ENCODE assay signal across 8 cellular contexts in genomic region chr1:169529068-169529642, GRCh38. TPM values are rescaled to one million over a fixed set of nuclear protein-coding genes. Genes with fewer than 3 reads are reported as not detected.
DNase-seq lines count a peak whose midpoint lies in the region; ATAC-seq and TF ChIP-seq lines count a peak whose summit lies in the region.

No MANE protein-coding gene starts in this region.

- H3K4me3 Mint-ChIP-seq in neural progenitor cell: no peak overlapping the region

- no peak for ATAC-seq in GM21528 (IDR thresholded peaks at IDR 0.05; ENCODE audit: low FRiP score, unreplicated experiment)

- H3K79me2 ChIP-seq in mammary epithelial cell (ENCODE audit: insufficient read depth, low read length): no peaks in the 10 kb centered on the region
- H3K79me2 ChIP-seq in neural progenitor cell (ENCODE audit: low read depth): no peaks in the 10 kb centered on the region

- H3K27ac Mint-ChIP-seq in neural progenitor cell: no peak overlapping the region

- H4K20me1 ChIP-seq in mammary epithelial cell (ENCODE audit: insufficient read depth, low read length) (no peaks in the 10 kb centered on the region), neural progenitor cell (ENCODE audit: low read depth) (no peaks in the 10 kb centered on the region)

- H3K4me3 ChIP-seq in mammary epithelial cell (replicated peaks in 1 of 3; ENCODE audit: insufficient read depth in 1 of 3, low read depth in 2 of 3, low read length in 3 of 3) (peak overlapping the region in 2 of 3 experiments; percentile 13 to 15), neural progenitor cell (no peak overlapping the region)

- TF ChIP-seq CTCF in mammary epithelial cell (conservative IDR thresholded peaks at IDR 0.05 in 1 of 2, IDR thresholded peaks at IDR 0.05 in 1 of 2; ENCODE audit: extremely low read depth in 1 of 2, insufficient read depth in 1 of 2, low read depth in 1 of 2, low read length in 2 of 2): no peak
- no peak for TF ChIP-seq CTCF in neural progenitor cell (IDR thresholded peaks at IDR 0.05)

- H3K27me3 ChIP-seq in mammary epithelial cell (ENCODE audit: insufficient read depth, low read length): no peaks in the 10 kb centered on the region
- H3K27me3 ChIP-seq in neural progenitor cell: no peaks in the 10 kb centered on the region

- H3K9ac ChIP-seq in mammary epithelial cell (ENCODE audit: insufficient read depth, low read length) (no peak overlapping the region), neural progenitor cell (no peak overlapping the region)

- H3K4me2 ChIP-seq in mammary epithelial cell (ENCODE audit: insufficient read depth, low read depth, low read length) (peak overlapping the region; percentile 72), neural progenitor cell (no peak overlapping the region)

- H3K36me3 ChIP-seq in mammary epithelial cell (ENCODE audit: insufficient read depth, low read length) (no peaks in the 10 kb centered on the region), neural progenitor cell (no peaks in the 10 kb centered on the region)

- BruUV-seq in mammary epithelial cell (replicated peaks; lab: Mats Ljungman, UMichigan): no TSS peak

- H3K4me1 Mint-ChIP-seq in neural progenitor cell: peaks cover 11% of the 10 kb centered on the region

- DNase-seq in EL (peak; percentile 39), NCI-H146 treated with DMSO at 0.1 percent for 48 hours (lab: John Stamatoyannopoulos, UW; ENCODE audit: unreplicated experiment) (peak; percentile 42), mammary epithelial cell (peak; percentile 95), neural progenitor cell (ENCODE audit: low spot score) (peak; percentile 48), NCI-H524 (lab: John Stamatoyannopoulos, UW) (no peak), COR-L47 (lab: John Stamatoyannopoulos, UW) (no peak), SW 1271 (lab: John Stamatoyannopoulos, UW) (no peak)

- H3K27ac ChIP-seq in mammary epithelial cell (ENCODE audit: insufficient read depth, low read depth, low read length) (peak overlapping the region; percentile 55), neural progenitor cell (no peak overlapping the region)

- no peaks in the 10 kb centered on the region for H3K9me3 Mint-ChIP-seq in neural progenitor cell

- H3K9me3 ChIP-seq in mammary epithelial cell (replicated peaks; ENCODE audit: insufficient read depth, low read length) (no peaks in the 10 kb centered on the region), neural progenitor cell (ENCODE audit: low read depth) (no peaks in the 10 kb centered on the region)

- CTCF ChIA-PET in mammary epithelial cell (lab: Charles Lee; ENCODE audit: low non-redundant PET): no interaction called here

- 27% methylated on average over 3 of the region's 3 CpGs for WGBS in mammary epithelial cell (ENCODE audit: low coverage, missing lambda C conversion rate)

- H3F3A ChIP-seq in neural progenitor cell (ENCODE audit: low read depth): no peaks in the 10 kb centered on the region

- H3K36me3 Mint-ChIP-seq in neural progenitor cell: no peaks in the 10 kb centered on the region

- intact Hi-C loops in mammary epithelial cell (cut with micrococcal nuclease): loop anchor here (1.0 to 5.0 kb wide), 3 partner anchors 18 to 162 kb away; partner anchors contain the start of genes BLZF1 and NME7

- H3K27me3 Mint-ChIP-seq in neural progenitor cell (ENCODE audit: insufficient read depth, low read depth): no peaks in the 10 kb centered on the region

- dilution Hi-C loops in mammary epithelial cell (cut with HindIII; ENCODE audit: low sequenced_read_pairs): no loop called here

- H2AFZ ChIP-seq in mammary epithelial cell (ENCODE audit: low read depth, low read length) (no peak overlapping the region), neural progenitor cell (replicated peaks) (peak overlapping the region; percentile 44)

- in situ Hi-C loops in mammary epithelial cell (cut with MboI; ENCODE audit: low sequenced_read_pairs in 2 of 2): loop anchor here in 1 of 2 donors (5.0 kb wide), 1 partner anchor 42 kb away; the partner anchor contains the start of gene SLC19A2

- H3K4me1 ChIP-seq in mammary epithelial cell (ENCODE audit: insufficient read depth, low read length) (peaks cover 27% of the 10 kb centered on the region), neural progenitor cell (peaks cover 10% of the 10 kb centered on the region)

RNA-seq across cellular contexts. Expression of gene SLC19A2, which starts 43.4 kb away (rescaled TPM):
- 10 to 100 TPM in 1 of 2 donors, 1 to 10 TPM in 1; 6.3 to 11.0 TPM for total RNA-seq in mammary epithelial cell
- 5.6 TPM for polyA plus RNA-seq in mammary epithelial cell
- polyA minus RNA-seq in mammary epithelial cell: 10.6 TPM
- 24.1 and 35.4 TPM in 2 replicates for total RNA-seq in neural progenitor cell (ENCODE audit: low replicate concordance)

RNA-seq across cellular contexts. Expression of gene F5, which starts 57.1 kb away (rescaled TPM):
- total RNA-seq in mammary epithelial cell (not detected), neural progenitor cell (ENCODE audit: low replicate concordance) (not detected in 2 replicates)
- polyA plus RNA-seq in mammary epithelial cell: 0.01 TPM
- not detected for polyA minus RNA-seq in mammary epithelial cell

Comparison
In these comparisons a context has a peak if more than half of its experiments do, and no peak if none do; other contexts are left out.
1. DNase-seq: peak in EL (single experiment), NCI-H146 treated with DMSO at 0.1 percent for 48 hours (single experiment), mammary epithelial cell (single experiment) and neural progenitor cell (single experiment); none in NCI-H524 (0 of 2), COR-L47 (single experiment) and SW 1271 (0 of 2).